ENCODE assay signal across 19 cellular contexts in genomic region chr13:103157034-103157433, GRCh38.
DNase-seq lines count a peak whose midpoint lies in the region; ATAC-seq, FAIRE-seq and TF ChIP-seq lines count a peak whose summit lies in the region.
"Had no signal": no experiment of that assay in that cellular context is flagged by ENCODE, and none has a peak within 500 bp of the region (broad histone marks: within the 10 kb centered on the region; RNA-seq: fewer than 3 reads in every experiment).

No MANE protein-coding gene starts in this region.

- no TSS peak for BruUV-seq in mammary epithelial cell (replicated peaks; lab: Mats Ljungman, UMichigan)

- no peak overlapping the region for H3K4me3 Mint-ChIP-seq in CD8-positive, alpha-beta memory T cell
- H3K4me3 Mint-ChIP-seq: CD8-positive, alpha-beta T cell had no signal

- POLR2A ChIA-PET in CD8-positive, alpha-beta memory T cell (lab: Charles Lee), result no interaction called here

- no peaks in the 10 kb centered on the region for H3K79me2 ChIP-seq in mammary epithelial cell (ENCODE audit: insufficient read depth, low read length)

- H3K4me1 ChIP-seq in mammary epithelial cell (ENCODE audit: insufficient read depth, low read length), result peaks cover 15% of the 10 kb centered on the region
- peaks cover 4% of the 10 kb centered on the region for H3K4me1 ChIP-seq in foreskin keratinocyte
- no peaks in the 10 kb centered on the region for H3K4me1 ChIP-seq in CD8-positive, alpha-beta memory T cell (ENCODE audit: insufficient read depth, low read length)
- H3K4me1 ChIP-seq in sigmoid colon, result no peaks in the 10 kb centered on the region

- H3K9me3 ChIP-seq in mammary epithelial cell (replicated peaks; ENCODE audit: insufficient read depth, low read length) (no peaks in the 10 kb centered on the region), sigmoid colon (no peaks in the 10 kb centered on the region)
- H3K9me3 ChIP-seq in CD8-positive, alpha-beta memory T cell (ENCODE audit: low read length), result no peaks in the 10 kb centered on the region

- ATAC-seq in foreskin keratinocyte (peak; percentile 90), HG03457 (IDR thresholded peaks at IDR 0.05; ENCODE audit: unreplicated experiment) (no peak)
- ATAC-seq: CD8-positive, alpha-beta T cell; HepG2; Panc1; Right ventricle myocardium inferior had no signal

- no peak for TF ChIP-seq POLR2A in sigmoid colon (IDR thresholded peaks at IDR 0.05)

- H3K4me3 ChIP-seq in mammary epithelial cell (replicated peaks in 1 of 3; ENCODE audit: insufficient read depth in 1 of 3, low read depth in 2 of 3, low read length in 3 of 3), result no peak overlapping the region
- H3K4me3 ChIP-seq in CD8-positive, alpha-beta memory T cell (ENCODE audit: low read length), result no peak overlapping the region
- no peak overlapping the region for H3K4me3 ChIP-seq in sigmoid colon
- H3K4me3 ChIP-seq: BLaER1 treated with 17β-estradiol and CSF1 and Interleukin-3, amounts not matched to agents 10 nM and 100 nM had no signal

- 54% methylated on average over 4 of the region's 4 CpGs for WGBS in mammary epithelial cell (ENCODE audit: low coverage, missing lambda C conversion rate)
- WGBS in sigmoid colon, 2 donors, result 63 to 69% methylated on average over 4 of the region's 4 CpGs

- H3K9me3 Mint-ChIP-seq in CD8-positive, alpha-beta memory T cell, result no peaks in the 10 kb centered on the region
- H3K9me3 Mint-ChIP-seq: CD8-positive, alpha-beta T cell had no signal

- no peaks in the 10 kb centered on the region for H3K36me3 Mint-ChIP-seq in CD8-positive, alpha-beta memory T cell
- H3K36me3 Mint-ChIP-seq: CD8-positive, alpha-beta T cell had no signal

- H3K27me3 ChIP-seq in mammary epithelial cell (ENCODE audit: insufficient read depth, low read length) (no peaks in the 10 kb centered on the region), foreskin keratinocyte (no peaks in the 10 kb centered on the region), sigmoid colon (no peaks in the 10 kb centered on the region)
- H3K27me3 ChIP-seq in CD8-positive, alpha-beta memory T cell (ENCODE audit: insufficient read depth, low read length, poor library complexity, severe bottlenecking), result no peaks in the 10 kb centered on the region
- H3K27me3 ChIP-seq: BLaER1 treated with 17β-estradiol and CSF1 and Interleukin-3, amounts not matched to agents 10 nM and 100 nM had no signal

- no peak overlapping the region for H3K9ac ChIP-seq in mammary epithelial cell (ENCODE audit: insufficient read depth, low read length)
- H3K9ac ChIP-seq: BLaER1 treated with 17β-estradiol and CSF1 and Interleukin-3, amounts not matched to agents 10 nM and 100 nM had no signal

- H3K4me2 ChIP-seq in mammary epithelial cell (ENCODE audit: insufficient read depth, low read depth, low read length), result no peak overlapping the region

- no peak for TF ChIP-seq CTCF in mammary epithelial cell (conservative IDR thresholded peaks at IDR 0.05 in 1 of 2, IDR thresholded peaks at IDR 0.05 in 1 of 2; ENCODE audit: extremely low read depth in 1 of 2, insufficient read depth in 1 of 2, low read depth in 1 of 2, low read length in 2 of 2)
- TF ChIP-seq CTCF in foreskin keratinocyte (conservative IDR thresholded peaks at IDR 0.05), result no peak
- TF ChIP-seq CTCF in D721Med (IDR thresholded peaks at IDR 0.05; ENCODE audit: insufficient read depth, missing control alignments), result no peak
- no peak for TF ChIP-seq CTCF in sigmoid colon (IDR thresholded peaks at IDR 0.05)

- no peak for TF ChIP-seq EP300 in sigmoid colon (IDR thresholded peaks at IDR 0.05)

- CTCF ChIA-PET in mammary epithelial cell (lab: Charles Lee; ENCODE audit: low non-redundant PET), result interaction anchor here (0.6 kb wide), 2 partner anchors 151 to 246 kb away, joined by 6 to 7 read pairs; no protein-coding TSS in a partner anchor
- CTCF ChIA-PET in CD8-positive, alpha-beta memory T cell (lab: Charles Lee), result no interaction called here

- DNase-seq in NCI-H69 (lab: John Stamatoyannopoulos, UW) (peak; percentile 21), mammary epithelial cell (peak; percentile 89), foreskin keratinocyte (peak; percentile 84 to 89), D721Med (ENCODE audit: insufficient read length, low spot score) (no peak), sigmoid colon (no peak)
- no peak for DNase-seq in CD8-positive, alpha-beta memory T cell
- DNase-seq: CD8-positive, alpha-beta T cell; GDM1; GOT3; KBM-7; NCI-H1105 treated with DMSO at 0.1 percent for 48 hours; NCI-H2107; NCI-H510A treated with DMSO at 0.1 percent for 48 hours had no signal

- no peaks in the 10 kb centered on the region for H3K36me3 ChIP-seq in mammary epithelial cell (ENCODE audit: insufficient read depth, low read length)
- H3K36me3 ChIP-seq in CD8-positive, alpha-beta memory T cell (ENCODE audit: insufficient read depth, low read length), result no peaks in the 10 kb centered on the region
- no peaks in the 10 kb centered on the region for H3K36me3 ChIP-seq in sigmoid colon
- H3K36me3 ChIP-seq: BLaER1 treated with 17β-estradiol and CSF1 and Interleukin-3, amounts not matched to agents 10 nM and 100 nM had no signal

- H3K4me1 Mint-ChIP-seq in CD8-positive, alpha-beta memory T cell, result no peaks in the 10 kb centered on the region

- H4K20me1 ChIP-seq in mammary epithelial cell (ENCODE audit: insufficient read depth, low read length), result no peaks in the 10 kb centered on the region
- H4K20me1 ChIP-seq: BLaER1 treated with 17β-estradiol and CSF1 and Interleukin-3, amounts not matched to agents 10 nM and 100 nM had no signal

- no peak overlapping the region for H3K27ac Mint-ChIP-seq in CD8-positive, alpha-beta memory T cell
- H3K27ac Mint-ChIP-seq: CD8-positive, alpha-beta T cell had no signal

- no peak for FAIRE-seq in D721Med (lab: Jason Lieb, UNC)
- FAIRE-seq: GM19239, HepG2 had no signal

- intact Hi-C loops in mammary epithelial cell (cut with micrococcal nuclease) (no loop called here), sigmoid colon (cut with DNase I) (no loop called here)

- in situ Hi-C loops in mammary epithelial cell (cut with MboI; ENCODE audit: low sequenced_read_pairs in 2 of 2), result no loop called here

- dilution Hi-C loops in mammary epithelial cell (cut with HindIII; ENCODE audit: low sequenced_read_pairs), result no loop called here

- peaks cover 0 to 2% of the 10 kb centered on the region in 2 donors for H3K27me3 Mint-ChIP-seq in CD8-positive, alpha-beta memory T cell

- no peak overlapping the region for H3K27ac ChIP-seq in mammary epithelial cell (ENCODE audit: insufficient read depth, low read depth, low read length)
- H3K27ac ChIP-seq in foreskin keratinocyte, result no peak overlapping the region
- H3K27ac ChIP-seq in CD8-positive, alpha-beta memory T cell (ENCODE audit: low read depth, low read length), result no peak overlapping the region
- no peak overlapping the region for H3K27ac ChIP-seq in sigmoid colon
- H3K27ac ChIP-seq: BLaER1 treated with 17β-estradiol and CSF1 and Interleukin-3, amounts not matched to agents 10 nM and 100 nM had no signal

- H2AFZ ChIP-seq in mammary epithelial cell (ENCODE audit: low read depth, low read length), result peak overlapping the region; percentile 28

Comparison
In these comparisons a context has a peak if more than half of its experiments do, and no peak if none do; other contexts are left out.
1. DNase-seq: peak in NCI-H69 (single experiment), mammary epithelial cell (single experiment) and foreskin keratinocyte (2 of 2); none in CD8-positive, alpha-beta memory T cell (0 of 5), D721Med (single experiment) and sigmoid colon (single experiment).